1 cellular context compared by ENCODE assay signal in the genomic region with DNA sequence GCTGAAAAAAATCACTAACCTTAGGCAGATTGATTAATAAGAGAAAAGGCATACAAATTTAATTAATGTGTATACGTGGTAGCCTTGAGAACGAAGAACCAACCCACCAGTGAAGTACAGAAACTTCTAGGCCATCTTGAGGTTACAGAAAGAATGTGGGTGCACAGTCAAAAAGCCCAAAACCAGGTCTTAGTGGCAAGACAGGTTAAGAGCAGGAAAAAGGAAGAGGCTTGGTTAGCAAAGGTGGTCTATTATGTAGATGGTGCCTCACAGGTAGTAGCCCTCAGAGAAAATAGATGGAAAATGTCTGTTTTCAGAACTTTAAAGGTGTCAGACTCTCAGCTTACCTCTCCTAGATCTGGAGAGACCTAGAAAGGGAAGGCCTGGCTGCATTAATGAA.
TF ChIP-seq lines count a peak whose summit lies in the region.

No MANE protein-coding gene starts in this region.

TF ChIP-seq in GM12878, 131 proteins besides CTCF, POLR2A, EP300 and RAD21 (continued from another document):
- TF ChIP-seq GATAD2B (conservative IDR thresholded peaks at IDR 0.05; ENCODE audit: low read depth) (no peak), YY1 (IDR thresholded peaks at IDR 0.05; ENCODE audit: low read depth, low read length) (no peak), BHLHE40 (IDR thresholded peaks at IDR 0.05; ENCODE audit: borderline replicate concordance in 1 of 2, low read depth in 2 of 2, low read length in 1 of 2) (no peak), STAT3 (IDR thresholded peaks at IDR 0.05; ENCODE audit: low read depth, low read length) (no peak), TCF7 (IDR thresholded peaks at IDR 0.05; ENCODE audit: borderline replicate concordance) (no peak), ZNF207 (IDR thresholded peaks at IDR 0.05; ENCODE audit: borderline replicate concordance) (no peak), RUNX3 (IDR thresholded peaks at IDR 0.05; ENCODE audit: low read length) (no peak), HDGF (IDR thresholded peaks at IDR 0.05) (no peak), NR2F1 (conservative IDR thresholded peaks at IDR 0.05) (no peak), ZSCAN29 (IDR thresholded peaks at IDR 0.05) (no peak)
- TF ChIP-seq, protein P1, sequence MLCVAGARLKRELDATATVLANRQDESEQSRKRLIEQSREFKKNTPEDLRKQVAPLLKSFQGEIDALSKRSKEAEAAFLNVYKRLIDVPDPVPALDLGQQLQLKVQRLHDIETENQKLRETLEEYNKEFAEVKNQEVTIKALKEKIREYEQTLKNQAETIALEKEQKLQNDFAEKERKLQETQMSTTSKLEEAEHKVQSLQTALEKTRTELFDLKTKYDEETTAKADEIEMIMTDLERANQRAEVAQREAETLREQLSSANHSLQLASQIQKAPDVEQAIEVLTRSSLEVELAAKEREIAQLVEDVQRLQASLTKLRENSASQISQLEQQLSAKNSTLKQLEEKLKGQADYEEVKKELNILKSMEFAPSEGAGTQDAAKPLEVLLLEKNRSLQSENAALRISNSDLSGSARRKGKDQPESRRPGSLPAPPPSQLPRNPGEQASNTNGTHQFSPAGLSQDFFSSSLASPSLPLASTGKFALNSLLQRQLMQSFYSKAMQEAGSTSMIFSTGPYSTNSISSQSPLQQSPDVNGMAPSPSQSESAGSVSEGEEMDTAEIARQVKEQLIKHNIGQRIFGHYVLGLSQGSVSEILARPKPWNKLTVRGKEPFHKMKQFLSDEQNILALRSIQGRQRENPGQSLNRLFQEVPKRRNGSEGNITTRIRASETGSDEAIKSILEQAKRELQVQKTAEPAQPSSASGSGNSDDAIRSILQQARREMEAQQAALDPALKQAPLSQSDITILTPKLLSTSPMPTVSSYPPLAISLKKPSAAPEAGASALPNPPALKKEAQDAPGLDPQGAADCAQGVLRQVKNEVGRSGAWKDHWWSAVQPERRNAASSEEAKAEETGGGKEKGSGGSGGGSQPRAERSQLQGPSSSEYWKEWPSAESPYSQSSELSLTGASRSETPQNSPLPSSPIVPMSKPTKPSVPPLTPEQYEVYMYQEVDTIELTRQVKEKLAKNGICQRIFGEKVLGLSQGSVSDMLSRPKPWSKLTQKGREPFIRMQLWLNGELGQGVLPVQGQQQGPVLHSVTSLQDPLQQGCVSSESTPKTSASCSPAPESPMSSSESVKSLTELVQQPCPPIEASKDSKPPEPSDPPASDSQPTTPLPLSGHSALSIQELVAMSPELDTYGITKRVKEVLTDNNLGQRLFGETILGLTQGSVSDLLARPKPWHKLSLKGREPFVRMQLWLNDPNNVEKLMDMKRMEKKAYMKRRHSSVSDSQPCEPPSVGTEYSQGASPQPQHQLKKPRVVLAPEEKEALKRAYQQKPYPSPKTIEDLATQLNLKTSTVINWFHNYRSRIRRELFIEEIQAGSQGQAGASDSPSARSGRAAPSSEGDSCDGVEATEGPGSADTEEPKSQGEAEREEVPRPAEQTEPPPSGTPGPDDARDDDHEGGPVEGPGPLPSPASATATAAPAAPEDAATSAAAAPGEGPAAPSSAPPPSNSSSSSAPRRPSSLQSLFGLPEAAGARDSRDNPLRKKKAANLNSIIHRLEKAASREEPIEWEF (IDR thresholded peaks at IDR 0.05; ENCODE audit: insufficient replicate concordance, low read depth, low read length), result no peak
- TF ChIP-seq, protein P2, sequence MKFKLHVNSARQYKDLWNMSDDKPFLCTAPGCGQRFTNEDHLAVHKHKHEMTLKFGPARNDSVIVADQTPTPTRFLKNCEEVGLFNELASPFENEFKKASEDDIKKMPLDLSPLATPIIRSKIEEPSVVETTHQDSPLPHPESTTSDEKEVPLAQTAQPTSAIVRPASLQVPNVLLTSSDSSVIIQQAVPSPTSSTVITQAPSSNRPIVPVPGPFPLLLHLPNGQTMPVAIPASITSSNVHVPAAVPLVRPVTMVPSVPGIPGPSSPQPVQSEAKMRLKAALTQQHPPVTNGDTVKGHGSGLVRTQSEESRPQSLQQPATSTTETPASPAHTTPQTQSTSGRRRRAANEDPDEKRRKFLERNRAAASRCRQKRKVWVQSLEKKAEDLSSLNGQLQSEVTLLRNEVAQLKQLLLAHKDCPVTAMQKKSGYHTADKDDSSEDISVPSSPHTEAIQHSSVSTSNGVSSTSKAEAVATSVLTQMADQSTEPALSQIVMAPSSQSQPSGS (IDR thresholded peaks at IDR 0.05; ENCODE audit: low read length), result no peak
- TF ChIP-seq, protein P3, sequence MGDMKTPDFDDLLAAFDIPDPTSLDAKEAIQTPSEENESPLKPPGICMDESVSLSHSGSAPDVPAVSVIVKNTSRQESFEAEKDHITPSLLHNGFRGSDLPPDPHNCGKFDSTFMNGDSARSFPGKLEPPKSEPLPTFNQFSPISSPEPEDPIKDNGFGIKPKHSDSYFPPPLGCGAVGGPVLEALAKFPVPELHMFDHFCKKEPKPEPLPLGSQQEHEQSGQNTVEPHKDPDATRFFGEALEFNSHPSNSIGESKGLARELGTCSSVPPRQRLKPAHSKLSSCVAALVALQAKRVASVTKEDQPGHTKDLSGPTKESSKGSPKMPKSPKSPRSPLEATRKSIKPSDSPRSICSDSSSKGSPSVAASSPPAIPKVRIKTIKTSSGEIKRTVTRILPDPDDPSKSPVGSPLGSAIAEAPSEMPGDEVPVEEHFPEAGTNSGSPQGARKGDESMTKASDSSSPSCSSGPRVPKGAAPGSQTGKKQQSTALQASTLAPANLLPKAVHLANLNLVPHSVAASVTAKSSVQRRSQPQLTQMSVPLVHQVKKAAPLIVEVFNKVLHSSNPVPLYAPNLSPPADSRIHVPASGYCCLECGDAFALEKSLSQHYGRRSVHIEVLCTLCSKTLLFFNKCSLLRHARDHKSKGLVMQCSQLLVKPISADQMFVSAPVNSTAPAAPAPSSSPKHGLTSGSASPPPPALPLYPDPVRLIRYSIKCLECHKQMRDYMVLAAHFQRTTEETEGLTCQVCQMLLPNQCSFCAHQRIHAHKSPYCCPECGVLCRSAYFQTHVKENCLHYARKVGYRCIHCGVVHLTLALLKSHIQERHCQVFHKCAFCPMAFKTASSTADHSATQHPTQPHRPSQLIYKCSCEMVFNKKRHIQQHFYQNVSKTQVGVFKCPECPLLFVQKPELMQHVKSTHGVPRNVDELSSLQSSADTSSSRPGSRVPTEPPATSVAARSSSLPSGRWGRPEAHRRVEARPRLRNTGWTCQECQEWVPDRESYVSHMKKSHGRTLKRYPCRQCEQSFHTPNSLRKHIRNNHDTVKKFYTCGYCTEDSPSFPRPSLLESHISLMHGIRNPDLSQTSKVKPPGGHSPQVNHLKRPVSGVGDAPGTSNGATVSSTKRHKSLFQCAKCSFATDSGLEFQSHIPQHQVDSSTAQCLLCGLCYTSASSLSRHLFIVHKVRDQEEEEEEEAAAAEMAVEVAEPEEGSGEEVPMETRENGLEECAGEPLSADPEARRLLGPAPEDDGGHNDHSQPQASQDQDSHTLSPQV (IDR thresholded peaks at IDR 0.05), result no peak
